In the genomic region with DNA sequence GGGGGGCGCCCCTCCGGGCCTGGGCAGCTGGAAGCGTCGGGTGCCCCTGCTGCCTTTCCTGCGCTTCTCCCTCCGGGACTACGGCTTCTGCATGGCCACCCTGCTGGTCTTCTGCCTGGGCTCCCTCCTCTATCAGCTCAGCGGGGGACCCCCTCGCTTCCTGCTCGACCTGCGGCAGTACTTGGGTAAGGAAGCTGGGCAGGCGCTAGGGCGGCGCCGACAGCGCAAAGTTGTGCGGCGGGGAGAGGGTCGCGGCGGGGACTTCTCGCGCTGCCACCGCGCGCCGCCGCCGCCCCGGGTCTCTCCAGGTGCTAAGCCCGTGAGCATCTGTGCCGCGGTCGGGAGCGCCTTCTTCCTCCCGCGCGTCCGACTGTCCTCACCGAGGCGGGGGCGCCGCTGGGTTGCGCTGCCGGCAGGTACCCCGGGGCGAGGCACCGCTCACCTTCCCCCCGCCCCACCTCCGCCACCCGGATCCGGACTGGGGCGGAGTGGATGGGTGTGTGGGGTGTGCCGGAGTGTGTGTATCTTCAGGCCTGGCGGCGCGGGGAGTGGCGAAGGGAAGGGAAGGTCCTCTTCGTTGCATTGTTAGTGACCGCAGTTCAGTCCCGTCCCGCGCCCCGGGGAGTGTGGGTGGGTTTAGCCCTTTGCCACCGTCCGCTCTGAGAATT, we compare ENCODE assay signal across 1 cellular context.
TF ChIP-seq lines count a peak whose summit lies in the region.

No MANE protein-coding gene starts in this region.

TF ChIP-seq in HepG2, 621 proteins besides CTCF, POLR2A, EP300 and RAD21 (continued from another document):
- TF ChIP-seq, protein P1, sequence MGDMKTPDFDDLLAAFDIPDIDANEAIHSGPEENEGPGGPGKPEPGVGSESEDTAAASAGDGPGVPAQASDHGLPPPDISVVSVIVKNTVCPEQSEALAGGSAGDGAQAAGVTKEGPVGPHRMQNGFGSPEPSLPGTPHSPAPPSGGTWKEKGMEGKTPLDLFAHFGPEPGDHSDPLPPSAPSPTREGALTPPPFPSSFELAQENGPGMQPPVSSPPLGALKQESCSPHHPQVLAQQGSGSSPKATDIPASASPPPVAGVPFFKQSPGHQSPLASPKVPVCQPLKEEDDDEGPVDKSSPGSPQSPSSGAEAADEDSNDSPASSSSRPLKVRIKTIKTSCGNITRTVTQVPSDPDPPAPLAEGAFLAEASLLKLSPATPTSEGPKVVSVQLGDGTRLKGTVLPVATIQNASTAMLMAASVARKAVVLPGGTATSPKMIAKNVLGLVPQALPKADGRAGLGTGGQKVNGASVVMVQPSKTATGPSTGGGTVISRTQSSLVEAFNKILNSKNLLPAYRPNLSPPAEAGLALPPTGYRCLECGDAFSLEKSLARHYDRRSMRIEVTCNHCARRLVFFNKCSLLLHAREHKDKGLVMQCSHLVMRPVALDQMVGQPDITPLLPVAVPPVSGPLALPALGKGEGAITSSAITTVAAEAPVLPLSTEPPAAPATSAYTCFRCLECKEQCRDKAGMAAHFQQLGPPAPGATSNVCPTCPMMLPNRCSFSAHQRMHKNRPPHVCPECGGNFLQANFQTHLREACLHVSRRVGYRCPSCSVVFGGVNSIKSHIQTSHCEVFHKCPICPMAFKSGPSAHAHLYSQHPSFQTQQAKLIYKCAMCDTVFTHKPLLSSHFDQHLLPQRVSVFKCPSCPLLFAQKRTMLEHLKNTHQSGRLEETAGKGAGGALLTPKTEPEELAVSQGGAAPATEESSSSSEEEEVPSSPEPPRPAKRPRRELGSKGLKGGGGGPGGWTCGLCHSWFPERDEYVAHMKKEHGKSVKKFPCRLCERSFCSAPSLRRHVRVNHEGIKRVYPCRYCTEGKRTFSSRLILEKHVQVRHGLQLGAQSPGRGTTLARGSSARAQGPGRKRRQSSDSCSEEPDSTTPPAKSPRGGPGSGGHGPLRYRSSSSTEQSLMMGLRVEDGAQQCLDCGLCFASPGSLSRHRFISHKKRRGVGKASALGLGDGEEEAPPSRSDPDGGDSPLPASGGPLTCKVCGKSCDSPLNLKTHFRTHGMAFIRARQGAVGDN (CRISPR knock-in tag; IDR thresholded peaks at IDR 0.05) = peak; percentile 9; the same call in 1 of the 2 replicates
- no peak for TF ChIP-seq NFE2L2 (IDR thresholded peaks at IDR 0.05; ENCODE audit: low read length)
- TF ChIP-seq, protein P2, sequence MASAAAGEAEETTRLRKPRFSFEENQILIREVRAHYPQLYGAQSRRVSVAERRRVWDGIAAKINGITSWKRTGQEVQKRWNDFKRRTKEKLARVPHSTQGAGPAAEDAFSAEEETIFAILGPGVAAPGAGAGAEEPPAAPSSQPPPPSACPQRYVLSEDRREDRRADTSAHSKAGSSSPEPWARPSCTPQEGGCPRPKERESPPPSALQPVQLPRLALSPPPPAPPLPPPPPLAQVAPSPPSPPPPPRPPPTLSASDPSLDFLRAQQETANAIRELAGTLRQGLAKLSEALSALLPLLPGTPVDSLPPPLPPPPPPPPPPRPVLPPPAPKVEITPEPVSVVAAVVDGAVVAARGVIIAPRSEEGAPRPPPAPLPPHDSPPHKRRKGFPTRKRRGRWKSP (CRISPR knock-in tag; IDR thresholded peaks at IDR 0.05) = peak; percentile 71; the same call in 1 of the 2 replicates
- TF ChIP-seq, protein P3, sequence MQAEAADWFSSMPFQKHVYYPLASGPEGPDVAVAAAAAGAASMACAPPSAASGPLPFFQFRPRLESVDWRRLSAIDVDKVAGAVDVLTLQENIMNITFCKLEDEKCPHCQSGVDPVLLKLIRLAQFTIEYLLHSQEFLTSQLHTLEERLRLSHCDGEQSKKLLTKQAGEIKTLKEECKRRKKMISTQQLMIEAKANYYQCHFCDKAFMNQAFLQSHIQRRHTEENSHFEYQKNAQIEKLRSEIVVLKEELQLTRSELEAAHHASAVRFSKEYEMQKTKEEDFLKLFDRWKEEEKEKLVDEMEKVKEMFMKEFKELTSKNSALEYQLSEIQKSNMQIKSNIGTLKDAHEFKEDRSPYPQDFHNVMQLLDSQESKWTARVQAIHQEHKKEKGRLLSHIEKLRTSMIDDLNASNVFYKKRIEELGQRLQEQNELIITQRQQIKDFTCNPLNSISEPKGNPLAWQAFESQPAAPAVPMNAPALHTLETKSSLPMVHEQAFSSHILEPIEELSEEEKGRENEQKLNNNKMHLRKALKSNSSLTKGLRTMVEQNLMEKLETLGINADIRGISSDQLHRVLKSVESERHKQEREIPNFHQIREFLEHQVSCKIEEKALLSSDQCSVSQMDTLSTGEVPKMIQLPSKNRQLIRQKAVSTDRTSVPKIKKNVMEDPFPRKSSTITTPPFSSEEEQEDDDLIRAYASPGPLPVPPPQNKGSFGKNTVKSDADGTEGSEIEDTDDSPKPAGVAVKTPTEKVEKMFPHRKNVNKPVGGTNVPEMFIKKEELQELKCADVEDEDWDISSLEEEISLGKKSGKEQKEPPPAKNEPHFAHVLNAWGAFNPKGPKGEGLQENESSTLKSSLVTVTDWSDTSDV (CRISPR knock-in tag; IDR thresholded peaks at IDR 0.05) = no peak
- TF ChIP-seq SALL1 (CRISPR knock-in tag; IDR thresholded peaks at IDR 0.05) = 0 out of 2 replicates have a peak, but pooled peaks have one; percentile 11
- TF ChIP-seq EZH2 (conservative IDR thresholded peaks at IDR 0.05; ENCODE audit: low read depth, low read length) = peak; percentile 28
- TF ChIP-seq, protein P4, sequence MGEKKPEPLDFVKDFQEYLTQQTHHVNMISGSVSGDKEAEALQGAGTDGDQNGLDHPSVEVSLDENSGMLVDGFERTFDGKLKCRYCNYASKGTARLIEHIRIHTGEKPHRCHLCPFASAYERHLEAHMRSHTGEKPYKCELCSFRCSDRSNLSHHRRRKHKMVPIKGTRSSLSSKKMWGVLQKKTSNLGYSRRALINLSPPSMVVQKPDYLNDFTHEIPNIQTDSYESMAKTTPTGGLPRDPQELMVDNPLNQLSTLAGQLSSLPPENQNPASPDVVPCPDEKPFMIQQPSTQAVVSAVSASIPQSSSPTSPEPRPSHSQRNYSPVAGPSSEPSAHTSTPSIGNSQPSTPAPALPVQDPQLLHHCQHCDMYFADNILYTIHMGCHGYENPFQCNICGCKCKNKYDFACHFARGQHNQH (CRISPR knock-in tag; IDR thresholded peaks at IDR 0.05) = no peak
- TF ChIP-seq GABPB1 (CRISPR knock-in tag; IDR thresholded peaks at IDR 0.05) = 0 out of 2 replicates have a peak, but pooled peaks have one; percentile 15
- TF ChIP-seq, protein P5, sequence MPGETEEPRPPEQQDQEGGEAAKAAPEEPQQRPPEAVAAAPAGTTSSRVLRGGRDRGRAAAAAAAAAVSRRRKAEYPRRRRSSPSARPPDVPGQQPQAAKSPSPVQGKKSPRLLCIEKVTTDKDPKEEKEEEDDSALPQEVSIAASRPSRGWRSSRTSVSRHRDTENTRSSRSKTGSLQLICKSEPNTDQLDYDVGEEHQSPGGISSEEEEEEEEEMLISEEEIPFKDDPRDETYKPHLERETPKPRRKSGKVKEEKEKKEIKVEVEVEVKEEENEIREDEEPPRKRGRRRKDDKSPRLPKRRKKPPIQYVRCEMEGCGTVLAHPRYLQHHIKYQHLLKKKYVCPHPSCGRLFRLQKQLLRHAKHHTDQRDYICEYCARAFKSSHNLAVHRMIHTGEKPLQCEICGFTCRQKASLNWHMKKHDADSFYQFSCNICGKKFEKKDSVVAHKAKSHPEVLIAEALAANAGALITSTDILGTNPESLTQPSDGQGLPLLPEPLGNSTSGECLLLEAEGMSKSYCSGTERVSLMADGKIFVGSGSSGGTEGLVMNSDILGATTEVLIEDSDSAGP (CRISPR knock-in tag; IDR thresholded peaks at IDR 0.05; ENCODE audit: borderline replicate concordance) = peak; percentile 38; the same call in 1 of the 2 replicates
